8 cellular contexts compared by ENCODE assay signal in genomic region chr3:8239718-8240698, GRCh38.
A peak's percentile ranks its signal among the peaks of the same experiment; 100 is the strongest.
DNase-seq lines count a peak whose midpoint lies in the region; FAIRE-seq and TF ChIP-seq lines count a peak whose summit lies in the region.

No MANE protein-coding gene starts in this region.

- no peak overlapping the region for H3K27ac Mint-ChIP-seq in H9

- H3K23me2 ChIP-seq in H9 (ENCODE audit: insufficient read length, low read depth, low read length, poor library complexity, severe bottlenecking), result no peaks in the 10 kb centered on the region
- no peaks in the 10 kb centered on the region for H3K23me2 ChIP-seq in H1 (ENCODE audit: low read depth, low read length)

- H3K23ac ChIP-seq in H9 (ENCODE audit: insufficient read length, low read depth, low read length), result no peak overlapping the region
- H3K23ac ChIP-seq in H1 (ENCODE audit: insufficient read length), result no peak overlapping the region

- no peak overlapping the region for H4K8ac ChIP-seq in H9 (replicated peaks; ENCODE audit: insufficient read length, low read depth, low read length)
- H4K8ac ChIP-seq in H1 (ENCODE audit: extremely low read depth, insufficient read depth, low read length), result no peak overlapping the region

- no peaks in the 10 kb centered on the region for H3K27me3 Mint-ChIP-seq in H9 (ENCODE audit: low read depth)

- H3K4me3 Mint-ChIP-seq in H9, result no peak overlapping the region

- FAIRE-seq in H1 (lab: Jason Lieb, UNC), result peak; percentile 78

- H3K9ac ChIP-seq in H9 (ENCODE audit: extremely low read depth, insufficient read length, low read length) (no peak overlapping the region), SU-DHL-6 (ENCODE audit: low read length) (no peak overlapping the region), H1 (replicated peaks in 1 of 4; ENCODE audit: extremely low read depth in 1 of 4, low read depth in 3 of 4, low read length in 3 of 4) (no peak overlapping the region)

- H2BK5ac ChIP-seq in H9 (ENCODE audit: insufficient read length, low read length), result no peak overlapping the region
- H2BK5ac ChIP-seq in H1 (ENCODE audit: low read depth, low read length), result no peak overlapping the region

- TF ChIP-seq POLR2A in H1 (IDR thresholded peaks at IDR 0.05; ENCODE audit: control extremely low read depth in 1 of 2, low read depth in 2 of 2, low read length in 2 of 2), result no peak

- peaks cover 2 to 8% (median 4%) of the 10 kb centered on the region in 3 experiments; a peak in 2 of 7 replicates for H3K36me3 Mint-ChIP-seq in H9 (ENCODE audit: insufficient read depth in 1 of 3, low read depth in 3 of 3)

- H4K5ac ChIP-seq in H9 (ENCODE audit: insufficient read length, low read depth, low read length) (no peak overlapping the region), H1 (ENCODE audit: insufficient read length, low read depth, low read length) (no peak overlapping the region)

- no peak overlapping the region for H2AK5ac ChIP-seq in H9 (ENCODE audit: insufficient read length, low read length)
- H2AK5ac ChIP-seq in H1 (ENCODE audit: low read depth, low read length), result no peak overlapping the region

- H3K79me1 ChIP-seq in H9 (ENCODE audit: insufficient read depth, low read depth, low read length, poor library complexity, severe bottlenecking) (no peaks in the 10 kb centered on the region), H1 (ENCODE audit: low read depth, low read length) (no peaks in the 10 kb centered on the region)

- no peaks in the 10 kb centered on the region for H3K27me3 ChIP-seq in H9 (ENCODE audit: insufficient read depth, low read length)
- no peaks in the 10 kb centered on the region for H3K27me3 ChIP-seq in SU-DHL-6 (ENCODE audit: low read length)
- no peaks in the 10 kb centered on the region for H3K27me3 ChIP-seq in H1 (replicated peaks in 1 of 4; ENCODE audit: control insufficient read depth in 3 of 4, extremely low read depth in 1 of 4, insufficient read depth in 3 of 4, low read length in 3 of 4)

- no peaks in the 10 kb centered on the region for H3F3A ChIP-seq in SU-DHL-6 (ENCODE audit: insufficient read depth)

- H3K79me2 ChIP-seq in H9 (ENCODE audit: insufficient read depth, low read length) (no peaks in the 10 kb centered on the region), SU-DHL-6 (ENCODE audit: insufficient read depth, low read length) (no peaks in the 10 kb centered on the region), H1 (ENCODE audit: control insufficient read depth in 1 of 2, insufficient read depth in 2 of 2, low read length in 2 of 2) (no peaks in the 10 kb centered on the region)

- H4K20me1 ChIP-seq in H9 (ENCODE audit: control insufficient read depth, insufficient read depth, insufficient read length) (no peaks in the 10 kb centered on the region), SU-DHL-6 (ENCODE audit: low read depth, low read length) (no peaks in the 10 kb centered on the region), H1 (replicated peaks in 1 of 2; ENCODE audit: control insufficient read depth in 1 of 2, insufficient read depth in 2 of 2, low read length in 2 of 2) (no peaks in the 10 kb centered on the region)

- H2BK12ac ChIP-seq in H9 (ENCODE audit: insufficient read length, low read depth, low read length) (no peak overlapping the region), H1 (ENCODE audit: low read depth, low read length) (no peak overlapping the region)

- H3K4me1 ChIP-seq in H9 (ENCODE audit: insufficient read depth, low read length) (no peaks in the 10 kb centered on the region), H1 (replicated peaks in 1 of 4; ENCODE audit: control insufficient read depth in 3 of 4, insufficient read depth in 4 of 4, low read length in 3 of 4) (no peaks in the 10 kb centered on the region; a peak in 1 of 7 replicates)

- no peak overlapping the region for H4K91ac ChIP-seq in H9 (ENCODE audit: insufficient read length, low read depth, low read length)
- H4K91ac ChIP-seq in H1 (replicated peaks; ENCODE audit: insufficient read length, low read length), result peak overlapping the region; percentile 20

- peaks cover 0 to 8% of the 10 kb centered on the region in 2 experiments; a peak in 2 of 5 replicates for H3K9me3 Mint-ChIP-seq in H9

- H3K14ac ChIP-seq in H9 (ENCODE audit: insufficient read depth, low read length) (no peak overlapping the region), H1 (ENCODE audit: insufficient read length) (no peak overlapping the region)

- H2BK120ac ChIP-seq in H9 (ENCODE audit: low read depth, low read length, poor library complexity, severe bottlenecking) (no peak overlapping the region), H1 (replicated peaks; ENCODE audit: low read depth, low read length) (no peak overlapping the region)

- no peak overlapping the region for H2AFZ ChIP-seq in H9 (ENCODE audit: low read length)
- no peak overlapping the region for H2AFZ ChIP-seq in SU-DHL-6 (ENCODE audit: low read depth, low read length, severe bottlenecking)
- H2AFZ ChIP-seq in H1 (ENCODE audit: low read length), result no peak overlapping the region

- H3K4me3 ChIP-seq in SU-DHL-6 (ENCODE audit: insufficient read depth, low read length, poor library complexity, severe bottlenecking) (no peak overlapping the region), H1 (ENCODE audit: extremely low read depth in 1 of 4, insufficient read depth in 2 of 4, low read depth in 3 of 4, low read length in 4 of 4) (no peak overlapping the region)

- TF ChIP-seq RAD21 in H1 (IDR thresholded peaks at IDR 0.05 in 1 of 2, conservative IDR thresholded peaks at IDR 0.05 in 1 of 2; ENCODE audit: low read depth in 2 of 2, low read length in 2 of 2), result peak; percentile 64 to 71

- TF ChIP-seq CTCF in H9 (conservative IDR thresholded peaks at IDR 0.05) (peak; percentile 93), SU-DHL-6 (IDR thresholded peaks at IDR 0.05; ENCODE audit: insufficient read depth, low read length, poor library complexity, severe bottlenecking) (peak; percentile 77), H1 (IDR thresholded peaks at IDR 0.05; ENCODE audit: control extremely low read depth in 1 of 3, insufficient read depth in 1 of 3, low read depth in 1 of 3, low read length in 3 of 3) (peak in 2 of 3 experiments; percentile 60 to 70; a peak in 3 of 4 replicates)

- POLR2A ChIA-PET in H1 (lab: Charles Lee; ENCODE audit: partially characterized antibody), result no interaction called here

- H3K27ac ChIP-seq in H9 (ENCODE audit: insufficient read length, low read depth, low read length) (no peak overlapping the region), SU-DHL-6 (ENCODE audit: low read depth, low read length) (no peak overlapping the region), H1 (ENCODE audit: low read depth, low read length) (no peak overlapping the region)

- peaks cover 4 to 13% of the 10 kb centered on the region in 2 experiments for H3K4me1 Mint-ChIP-seq in H9

- no peaks in the 10 kb centered on the region for H3K9me2 ChIP-seq in SU-DHL-6 (replicated peaks; ENCODE audit: insufficient read depth, low read length)

- H2BK15ac ChIP-seq in H9 (ENCODE audit: low read depth, low read length), result no peak overlapping the region
- H2BK15ac ChIP-seq in H1 (ENCODE audit: low read length), result no peak overlapping the region

- CTCF ChIA-PET in H1 (lab: Charles Lee; ENCODE audit: partially characterized antibody), result interaction anchor here (0.6 to 6.0 kb wide), 53 partner anchors 8 to 1200 kb away, joined by 3 to 99 read pairs (median 4); no protein-coding TSS in a partner anchor

- no peak overlapping the region for H3T11ph ChIP-seq in H9 (ENCODE audit: low read length)

- no peak overlapping the region for H3K18ac ChIP-seq in H9 (ENCODE audit: insufficient read length, low read depth, low read length)
- no peak overlapping the region for H3K18ac ChIP-seq in H1 (ENCODE audit: extremely low read depth, low read length)

- DNase-seq in activated gamma-delta T cell treated with Interleukin-2 at 50 U/mL for 16 hours, result peak; percentile 11
- no peak for DNase-seq in activated gamma-delta T cell (lab: John Stamatoyannopoulos, UW)
- peak; percentile 32 for DNase-seq in H9
- DNase-seq in KBM-7, result peak; percentile 48
- DNase-seq in H1 (ENCODE audit: low read depth in 1 of 2, low spot score in 2 of 2), result peak in 1 of 2 experiments; percentile 49
- peak; percentile 13 for DNase-seq in mucosa of gallbladder (ENCODE audit: low spot score)
- no peak for DNase-seq in NCI-H2196 (lab: John Stamatoyannopoulos, UW; ENCODE audit: unreplicated experiment)

- H3K4ac ChIP-seq in H9 (ENCODE audit: low read depth, low read length) (no peak overlapping the region), H1 (replicated peaks; ENCODE audit: insufficient read length, low read depth, low read length) (no peak overlapping the region)

- no peak overlapping the region for H3K4me2 ChIP-seq in H9 (ENCODE audit: insufficient read depth, insufficient read length, low read length)
- no peak overlapping the region for H3K4me2 ChIP-seq in SU-DHL-6 (ENCODE audit: low read depth, low read length, poor library complexity, severe bottlenecking)
- H3K4me2 ChIP-seq in H1 (ENCODE audit: insufficient read depth in 1 of 2, low read depth in 2 of 2, low read length in 2 of 2), result no peak overlapping the region

- H3K9me3 ChIP-seq in H9 (ENCODE audit: control insufficient read depth, low read depth, low read length), result no peaks in the 10 kb centered on the region
- H3K9me3 ChIP-seq in SU-DHL-6 (ENCODE audit: insufficient read depth, low read length), result no peaks in the 10 kb centered on the region
- no peaks in the 10 kb centered on the region for H3K9me3 ChIP-seq in H1 (ENCODE audit: insufficient read depth in 2 of 2, low read depth in 1 of 2, low read length in 1 of 2)

- no peaks in the 10 kb centered on the region for H3K36me3 ChIP-seq in SU-DHL-6 (ENCODE audit: low read length)
- H3K36me3 ChIP-seq in H1 (ENCODE audit: control insufficient read depth in 2 of 4, insufficient read depth in 4 of 4, low read length in 3 of 4), result no peaks in the 10 kb centered on the region

- no CpG with 5 or more reads among the region's 4 CpGs for WGBS in H9 (ENCODE audit: extremely low coverage, insufficient read length, low lambda C conversion rate)
- WGBS in H1 (ENCODE audit: extremely low coverage in 1 of 2, insufficient coverage in 1 of 2, insufficient read length in 1 of 2, insufficient replicate concordance in 2 of 2, low coverage in 1 of 2, low lambda C conversion rate in 2 of 2, missing lambda C conversion rate in 1 of 2), 2 experiments, result 88% methylated on average over 4 of the region's 4 CpGs; no CpG with 5 or more reads in 1 of the 2 experiments

- H3K56ac ChIP-seq in H9 (ENCODE audit: insufficient read length, low read depth, low read length) (no peak overlapping the region), H1 (replicated peaks; ENCODE audit: insufficient read length, low read depth, low read length) (no peak overlapping the region)

- in situ Hi-C loops in KBM-7 (cut with MboI; ENCODE audit: low pct_unique_long_range_greater_than_20kb, low sequenced_read_pairs), result no loop called here

- H2BK20ac ChIP-seq in H9 (ENCODE audit: low read depth, low read length, poor library complexity, severe bottlenecking), result no peak overlapping the region
- no peak overlapping the region for H2BK20ac ChIP-seq in H1 (ENCODE audit: low read length)

- no peak for TF ChIP-seq EP300 in H1 (IDR thresholded peaks at IDR 0.05; ENCODE audit: borderline replicate concordance in 1 of 2, low read depth in 2 of 2, low read length in 2 of 2)

Comparison
In these comparisons a context has a peak if more than half of its experiments do, and no peak if none do; other contexts are left out.
1. DNase-seq: peak in activated gamma-delta T cell treated with Interleukin-2 at 50 U/mL for 16 hours (single experiment), H9 (single experiment), KBM-7 (single experiment) and mucosa of gallbladder (single experiment); none in activated gamma-delta T cell (single experiment) and NCI-H2196 (single experiment).
2. Peak in every context shown above with its lines, with median percentiles within 50 percentile points of each other: CTCF ChIP-seq.